Comparison of ENCODE assay signal across 9 cellular contexts in the genomic region with DNA sequence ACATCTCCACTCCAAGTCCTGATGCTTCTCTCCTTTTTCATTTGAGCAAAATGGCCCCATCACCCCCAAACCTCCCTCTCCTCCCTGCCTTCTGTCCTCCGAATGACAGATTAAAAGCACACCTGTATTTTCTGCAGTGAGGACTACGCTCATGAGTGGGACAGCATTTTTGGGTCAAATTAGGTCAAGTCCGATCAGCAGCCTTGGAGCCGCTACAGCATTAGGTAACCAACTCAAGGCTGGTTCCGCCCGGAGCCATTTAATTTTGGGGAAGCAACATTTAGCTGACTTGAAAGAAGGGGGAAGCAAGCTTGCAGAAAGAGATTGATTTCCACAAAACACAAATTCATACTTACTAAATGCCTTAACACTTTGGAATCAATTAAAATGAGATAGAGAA.
"Had no signal": no experiment of that assay in that cellular context is flagged by ENCODE, and none has a peak within 500 bp of the region (broad histone marks: within the 10 kb centered on the region; RNA-seq: fewer than 3 reads in every experiment).

No MANE protein-coding gene starts in this region.

- ATAC-seq: HCT116, HepG2 had no signal

- H3K4me1 ChIP-seq: HAP-1 had no signal

- H3K9me3 ChIP-seq: HAP-1 had no signal

- DNase-seq: GM23248, GOT3, H7, HFFc6 had no signal

- H3K36me3 ChIP-seq: HAP-1 had no signal

- H3K27ac ChIP-seq: GM23248, HL-60 had no signal

- H3K4me3 ChIP-seq: GM23248, HAP-1 had no signal

- H3K9me3 Mint-ChIP-seq: HFFc6 had no signal

- H3K4me1 Mint-ChIP-seq: IgD-negative memory B cell had no signal

- H3K4me3 Mint-ChIP-seq: HFFc6, IgD-negative memory B cell had no signal

- H3K27ac Mint-ChIP-seq: HFFc6, IgD-negative memory B cell had no signal

- H3K36me3 Mint-ChIP-seq: IgD-negative memory B cell had no signal

- H3K9ac ChIP-seq: GM23248 had no signal

- H2AFZ ChIP-seq: GM23248 had no signal
